1 cellular context compared by ENCODE assay signal in the genomic region with DNA sequence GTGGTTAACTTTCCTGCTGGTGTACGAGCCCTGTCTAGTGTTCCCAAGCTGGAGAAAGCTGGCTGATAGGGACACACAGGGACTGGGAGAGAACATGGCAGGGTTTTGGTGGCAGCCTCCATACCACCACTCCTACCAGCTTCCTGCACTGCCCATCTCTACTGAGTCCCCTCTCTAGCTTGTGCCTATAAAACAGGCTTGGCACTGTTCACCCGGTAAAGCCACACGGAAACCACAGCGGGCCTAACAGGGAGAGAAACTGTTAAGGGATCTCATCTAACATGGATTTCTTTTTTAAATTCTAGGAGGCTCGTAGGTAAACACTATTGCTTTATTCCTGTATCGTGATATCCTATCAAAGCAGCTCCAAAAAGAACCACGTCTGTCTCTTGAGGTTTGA.
TF ChIP-seq lines count a peak whose summit lies in the region.

No MANE protein-coding gene starts in this region.

TF ChIP-seq in H1, 55 proteins besides CTCF, POLR2A, EP300 and RAD21 (continued from another document):
- TF ChIP-seq, protein P1, sequence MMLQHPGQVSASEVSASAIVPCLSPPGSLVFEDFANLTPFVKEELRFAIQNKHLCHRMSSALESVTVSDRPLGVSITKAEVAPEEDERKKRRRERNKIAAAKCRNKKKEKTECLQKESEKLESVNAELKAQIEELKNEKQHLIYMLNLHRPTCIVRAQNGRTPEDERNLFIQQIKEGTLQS (IDR thresholded peaks at IDR 0.05; ENCODE audit: insufficient read depth, low read depth, low read length) = no peak
- no peak for TF ChIP-seq SP4 (IDR thresholded peaks at IDR 0.05; ENCODE audit: low read length)
- no peak for TF ChIP-seq ZNF274 (IDR thresholded peaks at IDR 0.05; ENCODE audit: borderline replicate concordance, extremely low read depth, low read length)
- no peak for TF ChIP-seq SP2 (IDR thresholded peaks at IDR 0.05; ENCODE audit: low read length)
- no peak for TF ChIP-seq CTBP2 (IDR thresholded peaks at IDR 0.05; ENCODE audit: borderline replicate concordance, insufficient read depth, insufficient read length, low read length)
- no peak for TF ChIP-seq JUN (IDR thresholded peaks at IDR 0.05; ENCODE audit: low read depth, low read length)
- no peak for TF ChIP-seq NRF1 (IDR thresholded peaks at IDR 0.05; ENCODE audit: low read depth, low read length)
- TF ChIP-seq GABPA (IDR thresholded peaks at IDR 0.05; ENCODE audit: borderline replicate concordance, insufficient read depth, low read length) = no peak
- no peak for TF ChIP-seq GTF2F1 (IDR thresholded peaks at IDR 0.05; ENCODE audit: borderline replicate concordance, low read depth, low read length)
- TF ChIP-seq RNF2 (IDR thresholded peaks at IDR 0.05; ENCODE audit: borderline replicate concordance, low read depth, low read length, missing control alignments, poor library complexity, severe bottlenecking) = no peak
- TF ChIP-seq RXRA (IDR thresholded peaks at IDR 0.05; ENCODE audit: insufficient read depth, low read depth, low read length) = no peak
